16 cellular contexts compared by ENCODE assay signal in the genomic region with DNA sequence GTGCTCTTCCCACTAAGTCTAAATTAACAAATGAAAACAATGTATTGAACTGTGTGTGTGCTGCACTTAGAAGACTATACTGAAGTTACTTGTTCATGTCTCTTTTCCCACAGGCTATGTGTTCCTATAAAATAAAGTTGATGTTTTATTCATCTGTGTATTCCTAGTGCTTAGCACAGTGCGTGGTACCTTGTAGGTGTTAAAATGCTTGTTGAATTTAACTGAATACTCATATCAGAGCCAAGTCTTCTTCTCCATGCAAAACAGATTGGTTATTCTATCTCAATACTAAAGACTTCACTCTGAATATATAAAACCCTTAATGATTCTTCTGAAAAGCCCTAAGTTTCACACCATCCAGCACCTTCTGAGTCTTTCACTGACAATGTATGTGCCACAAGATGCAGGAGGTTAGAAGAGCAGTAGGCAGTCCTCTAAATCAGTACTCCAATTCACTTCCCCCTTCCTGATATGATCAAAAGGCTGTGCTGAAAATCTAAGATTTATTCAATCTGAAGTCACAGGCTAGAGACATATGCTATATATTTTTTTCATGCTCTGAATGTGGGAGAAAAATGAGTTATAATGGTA.
"Had no signal": no experiment of that assay in that cellular context is flagged by ENCODE, and none has a peak within 500 bp of the region (broad histone marks: within the 10 kb centered on the region; RNA-seq: fewer than 3 reads in every experiment).

No MANE protein-coding gene starts in this region.

- H3K36me3 Mint-ChIP-seq: activated naive CD4-positive, alpha-beta T cell treated with anti-CD3 and anti-CD28 coated beads, Interleukin-2, amount 50 U/mL, for 24 hours; WTC11 had no signal

- H3K4me3 Mint-ChIP-seq: activated CD4-positive, alpha-beta memory T cell treated with anti-CD3 and anti-CD28 coated beads, Interleukin-2, amount 10 ng/mL, durations not matched to agents 7 days and 5 days; activated naive CD4-positive, alpha-beta T cell treated with anti-CD3 and anti-CD28 coated beads, Interleukin-2, amount 50 U/mL, for 24 hours; T-helper 2 cell treated with Interferon-gamma antibody and Interleukin-4, amounts not matched to agents 5 μg/mL and 100 μg/mL, for 36 hours; WTC11 had no signal

- H3K9me3 Mint-ChIP-seq: activated CD4-positive, alpha-beta memory T cell treated with anti-CD3 and anti-CD28 coated beads, Interleukin-2, amount 10 ng/mL, durations not matched to agents 7 days and 5 days; activated naive CD4-positive, alpha-beta T cell treated with anti-CD3 and anti-CD28 coated beads, Interleukin-2, amount 50 U/mL, for 24 hours; T-helper 2 cell treated with Interferon-gamma antibody and Interleukin-4, amounts not matched to agents 5 μg/mL and 100 μg/mL, for 36 hours; WTC11 had no signal

- DNase-seq: activated CD4-positive, alpha-beta memory T cell treated with anti-CD3 and anti-CD28 coated beads, Interleukin-2, amount 10 ng/mL, durations not matched to agents 7 days and 5 days; activated CD4-positive, alpha-beta T cell treated with anti-CD3 and anti-CD28 coated beads for 48 hours; activated gamma-delta T cell; cerebellar nuclear complex; cortex of kidney; erythroblast; head of caudate nucleus; kidney; left ventricle myocardium inferior; mammary epithelial cell; retina; spleen; stimulated activated naive CD4-positive, alpha-beta T cell had no signal

- H3K27ac Mint-ChIP-seq: activated CD4-positive, alpha-beta memory T cell treated with anti-CD3 and anti-CD28 coated beads, Interleukin-2, amount 10 ng/mL, durations not matched to agents 7 days and 5 days; activated naive CD4-positive, alpha-beta T cell treated with anti-CD3 and anti-CD28 coated beads, Interleukin-2, amount 50 U/mL, for 24 hours; T-helper 2 cell treated with Interferon-gamma antibody and Interleukin-4, amounts not matched to agents 5 μg/mL and 100 μg/mL, for 36 hours; WTC11 had no signal

- H3K4me1 Mint-ChIP-seq: activated CD4-positive, alpha-beta memory T cell treated with anti-CD3 and anti-CD28 coated beads, Interleukin-2, amount 10 ng/mL, durations not matched to agents 7 days and 5 days; activated naive CD4-positive, alpha-beta T cell treated with anti-CD3 and anti-CD28 coated beads, Interleukin-2, amount 50 U/mL, for 24 hours; WTC11 had no signal

- ATAC-seq: WTC11 had no signal

- H3K27me3 Mint-ChIP-seq: activated naive CD4-positive, alpha-beta T cell treated with anti-CD3 and anti-CD28 coated beads, Interleukin-2, amount 50 U/mL, for 24 hours had no signal
